Comparison of ENCODE assay signal across 1 cellular context in the genomic region with DNA sequence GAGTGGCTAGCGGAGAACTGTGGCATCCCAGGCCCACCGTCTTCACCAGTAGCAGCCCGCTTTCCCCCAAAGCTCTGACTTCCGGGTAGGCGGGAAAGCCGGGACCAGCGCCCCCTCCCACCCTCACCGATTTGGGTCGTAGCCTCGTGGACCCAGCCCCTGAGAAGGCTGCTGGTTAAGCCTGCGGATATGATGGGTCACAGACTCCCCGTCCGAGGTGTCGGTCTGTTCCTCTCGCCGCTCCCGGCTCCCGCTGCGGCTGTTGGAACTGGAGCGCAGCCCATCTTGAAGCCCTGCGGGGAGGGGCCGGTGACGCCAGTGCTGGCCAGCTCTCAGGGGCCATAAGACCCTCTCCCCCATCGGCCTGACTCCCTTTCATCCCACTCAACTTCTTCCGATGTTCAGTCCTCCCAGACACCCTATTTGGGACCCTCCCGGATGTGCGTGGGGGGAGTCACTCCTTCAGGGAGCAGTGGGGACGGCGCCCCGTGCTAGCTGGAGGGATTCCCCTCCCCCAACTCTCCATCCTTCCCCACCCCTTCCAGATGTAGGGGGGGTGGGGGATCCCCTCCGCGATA.
A peak's percentile ranks its signal among the peaks of the same experiment; 100 is the strongest.
TF ChIP-seq lines count a peak whose summit lies in the region.

No MANE protein-coding gene starts in this region.

TF ChIP-seq in IMR-90, 13 proteins besides CTCF, POLR2A, EP300 and RAD21:
- TF ChIP-seq RCOR1 (IDR thresholded peaks at IDR 0.05; ENCODE audit: insufficient replicate concordance, low read length), result no peak
- TF ChIP-seq MAFK (IDR thresholded peaks at IDR 0.05; ENCODE audit: low read depth, low read length), result no peak
- TF ChIP-seq MXI1 (IDR thresholded peaks at IDR 0.05; ENCODE audit: borderline replicate concordance, low read depth, low read length), result 0 out of 2 replicates have a peak, but pooled peaks have one; percentile 11
- TF ChIP-seq, protein P1, sequence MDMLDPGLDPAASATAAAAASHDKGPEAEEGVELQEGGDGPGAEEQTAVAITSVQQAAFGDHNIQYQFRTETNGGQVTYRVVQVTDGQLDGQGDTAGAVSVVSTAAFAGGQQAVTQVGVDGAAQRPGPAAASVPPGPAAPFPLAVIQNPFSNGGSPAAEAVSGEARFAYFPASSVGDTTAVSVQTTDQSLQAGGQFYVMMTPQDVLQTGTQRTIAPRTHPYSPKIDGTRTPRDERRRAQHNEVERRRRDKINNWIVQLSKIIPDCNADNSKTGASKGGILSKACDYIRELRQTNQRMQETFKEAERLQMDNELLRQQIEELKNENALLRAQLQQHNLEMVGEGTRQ (IDR thresholded peaks at IDR 0.05; ENCODE audit: low read depth, low read length), result no peak
